In the genomic region with DNA sequence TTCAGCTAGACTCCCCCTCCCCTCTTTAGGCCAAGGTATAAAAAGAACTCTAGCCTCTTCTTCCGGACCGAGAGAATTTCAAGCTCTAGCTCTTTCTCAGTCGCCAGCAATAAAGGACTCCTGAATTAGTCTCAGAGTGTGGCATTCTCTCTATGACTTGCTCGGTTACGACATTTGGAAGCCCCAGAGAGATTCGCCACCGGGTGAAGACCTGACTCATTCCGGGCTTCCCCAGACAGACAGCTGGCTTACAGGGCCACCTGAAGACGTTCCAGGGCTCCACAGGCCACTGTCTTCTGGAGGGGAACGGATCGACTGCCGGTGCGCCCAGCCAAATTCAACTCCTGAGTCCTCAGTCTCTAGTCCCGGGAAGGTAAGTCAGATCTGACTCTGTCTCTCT, we compare ENCODE assay signal across 9 cellular contexts. TPM values are rescaled to one million over a fixed set of nuclear protein-coding genes. Genes with fewer than 3 reads are reported as not detected.
DNase-seq lines count a peak whose midpoint lies in the region; ATAC-seq and TF ChIP-seq lines count a peak whose summit lies in the region.
"Had no signal": no experiment of that assay in that cellular context is flagged by ENCODE, and none has a peak within 500 bp of the region (broad histone marks: within the 10 kb centered on the region; RNA-seq: fewer than 3 reads in every experiment).

TSS of gene AKR1B15 (plus strand) at position 234 of the 400 bp plus-strand sequence. CDS start 15,510 bp downstream, outside the sequence.

- H3K27me3 ChIP-seq in Caco-2 (replicated peaks; ENCODE audit: control insufficient read depth, insufficient read depth, low read length), result no peaks in the 10 kb centered on the region

- DNase-seq in Calu3 (no peak), GM19238 (ENCODE audit: insufficient read length, low spot score) (peak; percentile 53), astrocyte of the spinal cord (ENCODE audit: low read depth, low spot score) (no peak), left colon (no peak), NCI-H82 treated with DMSO at 0.1 percent for 48 hours (lab: John Stamatoyannopoulos, UW; ENCODE audit: unreplicated experiment) (no peak), Caco-2 (no peak)
- peak; percentile 8 to 68 for DNase-seq in stimulated activated effector memory CD8-positive, alpha-beta T cell treated with anti-CD3 and anti-CD28 coated beads, Interleukin-12 subunit alpha, Interleukin-12 subunit beta, amount 100 ng/mL, for 72 hours (ENCODE audit: low spot score in 2 of 2)

- no peaks in the 10 kb centered on the region for H3K9me3 ChIP-seq in Caco-2

- H3K4me3 ChIP-seq in astrocyte of the spinal cord (ENCODE audit: low read depth, low read length) (peak within 1 kb of the TSS; percentile 48), Caco-2 (ENCODE audit: low read depth, low read length) (no peak within 1 kb of the TSS)

- H3K27ac Mint-ChIP-seq in Calu3 (ENCODE audit: unreplicated experiment) (no peak within 1 kb of the TSS), Caco-2 (ENCODE audit: unreplicated experiment) (no peak within 1 kb of the TSS)
- no peak within 1 kb of the TSS for H3K27ac Mint-ChIP-seq in stimulated activated effector memory CD8-positive, alpha-beta T cell treated with anti-CD3 and anti-CD28 coated beads, Interleukin-12 subunit alpha, Interleukin-12 subunit beta, amount 100 ng/mL, for 72 hours
- H3K27ac Mint-ChIP-seq: stimulated activated naive CD8-positive, alpha-beta T cell treated with anti-CD3 and anti-CD28 coated beads, Interleukin-15, Interleukin-2, amounts not matched to agents 100 ng/mL and 50 ng/mL, for 24 hours had no signal

- H3K36me3 Mint-ChIP-seq in Calu3 (ENCODE audit: insufficient read depth, unreplicated experiment) (no peaks in the 10 kb centered on the region), Caco-2 (ENCODE audit: insufficient read depth, unreplicated experiment) (no peaks in the 10 kb centered on the region)
- no peaks in the 10 kb centered on the region for H3K36me3 Mint-ChIP-seq in stimulated activated effector memory CD8-positive, alpha-beta T cell treated with anti-CD3 and anti-CD28 coated beads, Interleukin-12 subunit alpha, Interleukin-12 subunit beta, amount 100 ng/mL, for 72 hours

- H3K4me1 Mint-ChIP-seq in Calu3 (ENCODE audit: low read depth, unreplicated experiment) (peaks cover 25% of the 10 kb centered on the region), Caco-2 (ENCODE audit: low read depth, unreplicated experiment) (no peaks in the 10 kb centered on the region)
- H3K4me1 Mint-ChIP-seq in stimulated activated effector memory CD8-positive, alpha-beta T cell treated with anti-CD3 and anti-CD28 coated beads, Interleukin-12 subunit alpha, Interleukin-12 subunit beta, amount 100 ng/mL, for 72 hours, result peaks cover 8% of the 10 kb centered on the region

- H3K27me3 Mint-ChIP-seq in Calu3 (ENCODE audit: unreplicated experiment) (no peaks in the 10 kb centered on the region), Caco-2 (ENCODE audit: insufficient read depth, unreplicated experiment) (peaks cover 16% of the 10 kb centered on the region)

- H3K9me3 Mint-ChIP-seq in Calu3 (ENCODE audit: low read depth, unreplicated experiment) (no peaks in the 10 kb centered on the region), Caco-2 (ENCODE audit: unreplicated experiment) (no peaks in the 10 kb centered on the region)
- no peaks in the 10 kb centered on the region for H3K9me3 Mint-ChIP-seq in stimulated activated effector memory CD8-positive, alpha-beta T cell treated with anti-CD3 and anti-CD28 coated beads, Interleukin-12 subunit alpha, Interleukin-12 subunit beta, amount 100 ng/mL, for 72 hours
- H3K9me3 Mint-ChIP-seq: stimulated activated naive CD8-positive, alpha-beta T cell treated with anti-CD3 and anti-CD28 coated beads, Interleukin-15, Interleukin-2, amounts not matched to agents 100 ng/mL and 50 ng/mL, for 24 hours had no signal

- CTCF ChIA-PET in Calu3 (lab: Charles Lee) (interaction anchor here (2.7 kb wide), 2 partner anchors 57 to 116 kb away, joined by 10 to 21 read pairs; no protein-coding TSS in a partner anchor), Caco-2 (lab: Charles Lee) (interaction anchor here (0.5 to 3.7 kb wide), 4 partner anchors 9 to 1644 kb away, joined by 3 to 39 read pairs (median 3); no protein-coding TSS in a partner anchor)

- H3K4me3 Mint-ChIP-seq in Calu3 (ENCODE audit: low read depth, unreplicated experiment) (peak within 1 kb of the TSS; percentile 64), Caco-2 (ENCODE audit: unreplicated experiment) (no peak within 1 kb of the TSS)
- H3K4me3 Mint-ChIP-seq in stimulated activated effector memory CD8-positive, alpha-beta T cell treated with anti-CD3 and anti-CD28 coated beads, Interleukin-12 subunit alpha, Interleukin-12 subunit beta, amount 100 ng/mL, for 72 hours, result no peak within 1 kb of the TSS
- H3K4me3 Mint-ChIP-seq: stimulated activated naive CD8-positive, alpha-beta T cell treated with anti-CD3 and anti-CD28 coated beads, Interleukin-15, Interleukin-2, amounts not matched to agents 100 ng/mL and 50 ng/mL, for 24 hours had no signal

- ATAC-seq in HG03103 (IDR thresholded peaks at IDR 0.05; ENCODE audit: low read depth, unreplicated experiment), result peak; percentile 90
- peak; percentile 93 for ATAC-seq in stimulated activated effector memory CD8-positive, alpha-beta T cell treated with anti-CD3 and anti-CD28 coated beads, Interleukin-12 subunit alpha, Interleukin-12 subunit beta, amount 100 ng/mL, for 72 hours
- ATAC-seq in left colon, result no peak

- POLR2A ChIA-PET in Caco-2 (lab: Charles Lee), result no interaction called here

- H3K36me3 ChIP-seq in Caco-2 (ENCODE audit: control insufficient read depth, insufficient read depth, low read length), result no peaks in the 10 kb centered on the region

- in situ Hi-C loops in astrocyte of the spinal cord (cut with HindIII; ENCODE audit: low sequenced_read_pairs), result no loop called here

- no peak for TF ChIP-seq CTCF in Calu3 (IDR thresholded peaks at IDR 0.05; ENCODE audit: unreplicated experiment)
- TF ChIP-seq CTCF in astrocyte of the spinal cord (IDR thresholded peaks at IDR 0.05; ENCODE audit: low read depth, low read length), result no peak
- TF ChIP-seq CTCF in Caco-2 (IDR thresholded peaks at IDR 0.05; ENCODE audit: insufficient read depth in 1 of 2, low read depth in 1 of 2, low read length in 1 of 2, severe bottlenecking in 1 of 2, unreplicated experiment in 1 of 2), result no peak

- no TSS peak for BruUV-seq in Calu3 (replicated peaks; lab: Mats Ljungman, UMichigan)
- BruUV-seq in Caco-2 (replicated peaks; lab: Mats Ljungman, UMichigan), result no TSS peak

- intact Hi-C loops in Calu3 (cut with micrococcal nuclease; ENCODE audit: unreplicated experiment), result no loop called here
- intact Hi-C loops in left colon (cut with DNase I, micrococcal nuclease), result no loop called here
- intact Hi-C loops in Caco-2 (cut with micrococcal nuclease; ENCODE audit: unreplicated experiment), result no loop called here

- no peaks in the 10 kb centered on the region for H3K4me1 ChIP-seq in Caco-2

RNA-seq across cellular contexts. Expression of gene AKR1B15, which starts in this region (rescaled TPM):
- total RNA-seq in Calu3 (2022) (0.73 and 1.7 TPM in 2 replicates), left colon (10 to 100 TPM in 1 of 2 donors, 1 to 10 TPM in 1; 7.8 to 14.0 TPM), Caco-2 (2022) (not detected in 2 replicates)

Comparison
In these comparisons a context has a peak if more than half of its experiments do, and no peak if none do; other contexts are left out.
1. DNase-seq: peak in GM19238 (single experiment) and stimulated activated effector memory CD8-positive, alpha-beta T cell treated with anti-CD3 and anti-CD28 coated beads, Interleukin-12 subunit alpha, Interleukin-12 subunit beta, amount 100 ng/mL, for 72 hours (2 of 2); none in Calu3 (single experiment), astrocyte of the spinal cord (single experiment), left colon (0 of 2), NCI-H82 treated with DMSO at 0.1 percent for 48 hours (single experiment) and Caco-2 (0 of 2).